Comparison of ENCODE assay signal across 14 cellular contexts in genomic region chr10:69715899-69716606, GRCh38.
A peak's percentile ranks its signal among the peaks of the same experiment; 100 is the strongest.
DNase-seq lines count a peak whose midpoint lies in the region; ATAC-seq and TF ChIP-seq lines count a peak whose summit lies in the region.
"Had no signal": no experiment of that assay in that cellular context is flagged by ENCODE, and none has a peak within 500 bp of the region (broad histone marks: within the 10 kb centered on the region; RNA-seq: fewer than 3 reads in every experiment).

No MANE protein-coding gene starts in this region.

- H2AFZ ChIP-seq in PC-3 (ENCODE audit: low read length) = no peak overlapping the region

- H3K27ac ChIP-seq in right atrium auricular region = no peak overlapping the region
- H3K27ac ChIP-seq in PC-3 (ENCODE audit: low read length) = no peak overlapping the region
- H3K27ac ChIP-seq in tibial artery = peak overlapping the region; percentile 71 to 85
- no peak overlapping the region for H3K27ac ChIP-seq in esophagus muscularis mucosa (replicated peaks in 1 of 4)
- H3K27ac ChIP-seq: BLaER1 treated with 17β-estradiol and CSF1 and Interleukin-3, amounts not matched to agents 10 nM and 100 nM had no signal

- no peaks in the 10 kb centered on the region for H3K9me2 ChIP-seq in PC-3 (replicated peaks; ENCODE audit: low read length)

- no peaks in the 10 kb centered on the region for H3K79me2 ChIP-seq in PC-3 (ENCODE audit: low read length)

- TF ChIP-seq EP300 in esophagus muscularis mucosa (IDR thresholded peaks at IDR 0.05) = no peak

- no peak for TF ChIP-seq POLR2A in esophagus muscularis mucosa (IDR thresholded peaks at IDR 0.05; ENCODE audit: low read depth)

- BruUV-seq in PC-3 (replicated peaks; lab: Mats Ljungman, UMichigan) = no TSS peak

- ATAC-seq in Right ventricle myocardium superior (ENCODE audit: poor library complexity) (peak; percentile 58), PC-3 (peak; percentile 45), left ventricle myocardium superior (peak; percentile 60)

- H3K27me3 ChIP-seq in right atrium auricular region = no peaks in the 10 kb centered on the region
- no peaks in the 10 kb centered on the region for H3K27me3 ChIP-seq in PC-3 (ENCODE audit: low read length)
- H3K27me3 ChIP-seq in tibial artery = no peaks in the 10 kb centered on the region
- H3K27me3 ChIP-seq in esophagus muscularis mucosa = peaks cover 0 to 18% (median 0%) of the 10 kb centered on the region in 4 donors
- H3K27me3 ChIP-seq: BLaER1 treated with 17β-estradiol and CSF1 and Interleukin-3, amounts not matched to agents 10 nM and 100 nM had no signal

- H3K36me3 ChIP-seq in right atrium auricular region (no peaks in the 10 kb centered on the region), PC-3 (ENCODE audit: low read depth, low read length) (no peaks in the 10 kb centered on the region), tibial artery (no peaks in the 10 kb centered on the region), esophagus muscularis mucosa (no peaks in the 10 kb centered on the region)
- H3K36me3 ChIP-seq: BLaER1 treated with 17β-estradiol and CSF1 and Interleukin-3, amounts not matched to agents 10 nM and 100 nM had no signal

- no peak overlapping the region for H3K4me3 ChIP-seq in right atrium auricular region
- no peak overlapping the region for H3K4me3 ChIP-seq in PC-3 (ENCODE audit: low read length)
- no peak overlapping the region for H3K4me3 ChIP-seq in tibial artery
- no peak overlapping the region for H3K4me3 ChIP-seq in esophagus muscularis mucosa
- H3K4me3 ChIP-seq: BLaER1 treated with 17β-estradiol and CSF1 and Interleukin-3, amounts not matched to agents 10 nM and 100 nM had no signal

- no peak for DNase-seq in Right ventricle myocardium superior
- DNase-seq in right atrium auricular region (ENCODE audit: low spot score) = no peak
- DNase-seq in PC-3 = peak; percentile 44
- no peak for DNase-seq in left ventricle myocardium superior
- no peak for DNase-seq in tibial artery
- DNase-seq in esophagus muscularis mucosa (ENCODE audit: extremely low spot score) = no peak
- DNase-seq in foreskin melanocyte = no peak
- DNase-seq in stimulated activated CD4-positive, alpha-beta T cell treated with anti-CD3 and anti-CD28 coated beads, Interleukin-2, amount 100 ng/mL, for 48 hours = no peak
- DNase-seq: DMS79 treated with DMSO at 0.1 percent for 48 hours; MV-4-11; NCI-H2029 treated with DMSO at 0.1 percent for 48 hours; NCI-H446 treated with DMSO at 0.1 percent for 48 hours; NK-92 treated with Interleukin-12 subunit alpha and Interleukin-12 subunit beta, amount 100 ng/mL, for 24 hours had no signal

- no peaks in the 10 kb centered on the region for H4K20me1 ChIP-seq in PC-3 (ENCODE audit: low read length)
- H4K20me1 ChIP-seq: BLaER1 treated with 17β-estradiol and CSF1 and Interleukin-3, amounts not matched to agents 10 nM and 100 nM had no signal

- H3K4me2 ChIP-seq in PC-3 (ENCODE audit: low read length) = no peak overlapping the region
- H3K4me2 ChIP-seq: BLaER1 treated with 17β-estradiol and CSF1 and Interleukin-3, amounts not matched to agents 10 nM and 100 nM had no signal

- CTCF ChIA-PET in PC-3 (lab: Charles Lee) = interaction anchor here (0.7 to 2.0 kb wide), 8 partner anchors 16 to 739 kb away, joined by 3 to 11 read pairs (median 3); no protein-coding TSS in a partner anchor

- WGBS in esophagus muscularis mucosa = 79% methylated on average over 13 of the region's 13 CpGs

- TF ChIP-seq CTCF in right atrium auricular region (IDR thresholded peaks at IDR 0.05) = no peak
- TF ChIP-seq CTCF in PC-3 (conservative IDR thresholded peaks at IDR 0.05; ENCODE audit: low read depth, low read length) = no peak
- TF ChIP-seq CTCF in tibial artery (IDR thresholded peaks at IDR 0.05) = no peak
- TF ChIP-seq CTCF in esophagus muscularis mucosa (IDR thresholded peaks at IDR 0.05) = no peak

- POLR2A ChIA-PET in PC-3 (lab: Charles Lee; ENCODE audit: unreplicated experiment) = interaction anchor here (0.7 kb wide), 1 partner anchor 15 kb away, joined by 3 read pairs; no protein-coding TSS in a partner anchor

- peaks cover 0 to 13% of the 10 kb centered on the region in 2 donors for H3K4me1 ChIP-seq in right atrium auricular region
- H3K4me1 ChIP-seq in PC-3 (ENCODE audit: insufficient read depth, low read length) = no peaks in the 10 kb centered on the region
- peaks cover 0 to 29% (median 20%) of the 10 kb centered on the region in 4 donors for H3K4me1 ChIP-seq in tibial artery
- H3K4me1 ChIP-seq in esophagus muscularis mucosa = peaks cover 0 to 5% (median 0%) of the 10 kb centered on the region in 4 donors
- H3K4me1 ChIP-seq: BLaER1 treated with 17β-estradiol and CSF1 and Interleukin-3, amounts not matched to agents 10 nM and 100 nM had no signal

- intact Hi-C loops in Right ventricle myocardium superior (cut with DNase I) (loop anchor here (5.0 kb wide), 1 partner anchor 69 kb away; no protein-coding TSS in a partner anchor), PC-3 (cut with micrococcal nuclease) (loop anchor here (5.0 kb wide), 1 partner anchor 199 kb away; no protein-coding TSS in a partner anchor), left ventricle myocardium superior (cut with micrococcal nuclease) (loop anchor here (10.0 kb wide), 1 partner anchor 71 kb away; no protein-coding TSS in a partner anchor), tibial artery (cut with DNase I; ENCODE audit: low total_unique reads) (loop anchor here (2.0 kb wide), 1 partner anchor 71 kb away; no protein-coding TSS in a partner anchor), esophagus muscularis mucosa (cut with DNase I) (loop anchor here (5.0 kb wide), 1 partner anchor 69 kb away; no protein-coding TSS in a partner anchor)

- H3K9me3 ChIP-seq in right atrium auricular region (peaks cover 0 to 8% of the 10 kb centered on the region in 2 donors), PC-3 (ENCODE audit: low read length) (no peaks in the 10 kb centered on the region), tibial artery (no peaks in the 10 kb centered on the region), esophagus muscularis mucosa (no peaks in the 10 kb centered on the region)

- H3F3A ChIP-seq in PC-3 (ENCODE audit: low read length, unreplicated experiment) = no peaks in the 10 kb centered on the region

- no peak overlapping the region for H3K9ac ChIP-seq in PC-3 (ENCODE audit: low read length)
- H3K9ac ChIP-seq: BLaER1 treated with 17β-estradiol and CSF1 and Interleukin-3, amounts not matched to agents 10 nM and 100 nM had no signal

Comparison
In these comparisons a context has a peak if more than half of its experiments do, and no peak if none do; other contexts are left out.
1. H3K27ac ChIP-seq: peak in tibial artery (2 of 2); none in right atrium auricular region (0 of 2), PC-3 (single experiment) and esophagus muscularis mucosa (0 of 4).
2. Peak in every context shown above with its lines, with median percentiles within 50 percentile points of each other: ATAC-seq.